Comparison of ENCODE assay signal across 16 cellular contexts in genomic region chr10:2081501-2081900, GRCh38.
DNase-seq lines count a peak whose midpoint lies in the region; ATAC-seq and TF ChIP-seq lines count a peak whose summit lies in the region.
"Had no signal": no experiment of that assay in that cellular context is flagged by ENCODE, and none has a peak within 500 bp of the region (broad histone marks: within the 10 kb centered on the region; RNA-seq: fewer than 3 reads in every experiment).

No MANE protein-coding gene starts in this region.

- no peaks in the 10 kb centered on the region for H3K4me1 ChIP-seq in mesendoderm (ENCODE audit: control insufficient read depth, low read depth, low read length)
- H3K4me1 ChIP-seq: colonic mucosa had no signal

- H2BK15ac ChIP-seq in mesendoderm (replicated peaks; ENCODE audit: low read depth): no peak overlapping the region

- H4K5ac ChIP-seq in mesendoderm (ENCODE audit: low read length): no peak overlapping the region

- H3K9me3 Mint-ChIP-seq in chondrocyte (ENCODE audit: low read depth): no peaks in the 10 kb centered on the region
- H3K9me3 Mint-ChIP-seq: stimulated activated naive B cell treated with anti-CD40 and anti-IgM and Interleukin-4, amounts not matched to agents 10 μg/mL and 1 μg/mL and 100 μg/mL, for 72 hours had no signal

- no peak overlapping the region for H3K18ac ChIP-seq in mesendoderm (ENCODE audit: low read length)

- no peaks in the 10 kb centered on the region for H3K36me3 Mint-ChIP-seq in chondrocyte (ENCODE audit: low read depth)
- H3K36me3 Mint-ChIP-seq: stimulated activated naive B cell treated with anti-CD40 and anti-IgM and Interleukin-4, amounts not matched to agents 10 μg/mL and 1 μg/mL and 100 μg/mL, for 72 hours had no signal

- no CpG with 5 or more reads among the region's 3 CpGs for WGBS in mesendoderm (ENCODE audit: extremely low coverage, insufficient coverage, low lambda C conversion rate)

- H3K27me3 Mint-ChIP-seq in chondrocyte (ENCODE audit: low read depth): peaks cover 5% of the 10 kb centered on the region

- no peak overlapping the region for H3K4me3 Mint-ChIP-seq in chondrocyte (ENCODE audit: unreplicated experiment)
- H3K4me3 Mint-ChIP-seq: stimulated activated naive B cell treated with anti-CD40 and anti-IgM and Interleukin-4, amounts not matched to agents 10 μg/mL and 1 μg/mL and 100 μg/mL, for 72 hours had no signal

- H3K36me3 ChIP-seq in mesendoderm (ENCODE audit: control insufficient read depth, insufficient read depth, low read length): no peaks in the 10 kb centered on the region
- H3K36me3 ChIP-seq: colonic mucosa, MG63 had no signal

- H2BK120ac ChIP-seq in mesendoderm (ENCODE audit: low read depth, low read length): no peak overlapping the region

- H3K4ac ChIP-seq in mesendoderm (ENCODE audit: low read depth, low read length): no peak overlapping the region

- ATAC-seq in GM18508 (IDR thresholded peaks at IDR 0.05; ENCODE audit: insufficient read depth, unreplicated experiment) (peak; percentile 31), HG02981 (IDR thresholded peaks at IDR 0.05; ENCODE audit: unreplicated experiment) (peak; percentile 65), HG03175 (IDR thresholded peaks at IDR 0.05; ENCODE audit: unreplicated experiment) (no peak), HG02642 (IDR thresholded peaks at IDR 0.05; ENCODE audit: poor library complexity, unreplicated experiment) (no peak)
- ATAC-seq: stimulated activated naive B cell treated with anti-CD40 and anti-IgM and Interleukin-4, amounts not matched to agents 10 μg/mL and 1 μg/mL and 100 μg/mL, for 72 hours had no signal

- H3K79me1 ChIP-seq in mesendoderm (ENCODE audit: low read length): no peaks in the 10 kb centered on the region

- no peak overlapping the region for H2BK5ac ChIP-seq in mesendoderm (ENCODE audit: low read length)

- no peaks in the 10 kb centered on the region for H3K27me3 ChIP-seq in mesendoderm (ENCODE audit: insufficient read depth, low read length, poor library complexity)
- H3K27me3 ChIP-seq: colonic mucosa, MG63 had no signal

- peaks cover 13% of the 10 kb centered on the region for H3K4me1 Mint-ChIP-seq in chondrocyte (ENCODE audit: low read depth)

- H2AK5ac ChIP-seq in mesendoderm (ENCODE audit: low read length): no peak overlapping the region

- no peak overlapping the region for H3K27ac Mint-ChIP-seq in chondrocyte (ENCODE audit: unreplicated experiment)
- H3K27ac Mint-ChIP-seq: stimulated activated naive B cell treated with anti-CD40 and anti-IgM and Interleukin-4, amounts not matched to agents 10 μg/mL and 1 μg/mL and 100 μg/mL, for 72 hours had no signal

- H3K23ac ChIP-seq in mesendoderm (ENCODE audit: low read length): no peak overlapping the region

- H3K79me2 ChIP-seq in mesendoderm (ENCODE audit: control insufficient read depth, insufficient read depth, low read length): no peaks in the 10 kb centered on the region

- no peak overlapping the region for H3K4me2 ChIP-seq in mesendoderm (ENCODE audit: low read length)

- TF ChIP-seq CTCF in chondrocyte (IDR thresholded peaks at IDR 0.05) (peak; percentile 32), coronary artery (IDR thresholded peaks at IDR 0.05) (no peak)

- H3K56ac ChIP-seq in mesendoderm (ENCODE audit: low read length): no peak overlapping the region

- H4K8ac ChIP-seq in mesendoderm (ENCODE audit: low read depth, low read length): no peak overlapping the region

- H3K9ac ChIP-seq in mesendoderm (ENCODE audit: low read length): no peak overlapping the region

- no peak overlapping the region for H3K4me3 ChIP-seq in mesendoderm (ENCODE audit: low read length)
- no peak overlapping the region for H3K4me3 ChIP-seq in coronary artery
- H3K4me3 ChIP-seq: colonic mucosa, MG63 had no signal

- DNase-seq in chondrocyte (ENCODE audit: low spot score): no peak
- DNase-seq in mesendoderm: peak; percentile 69
- DNase-seq in coronary artery (ENCODE audit: low spot score): no peak
- no peak for DNase-seq in T-helper 9 cell
- DNase-seq: activated CD4-positive, CD25-positive, alpha-beta regulatory T cell treated with anti-CD3 and anti-CD28 coated beads, Interleukin-2, amount 50 U/mL, for 72 hours; colonic mucosa; DMS53; MG63; NCI-H2171; NK-92 treated with Interleukin-12 subunit alpha and Interleukin-12 subunit beta, amount 100 ng/mL, for 24 hours; stimulated activated CD4-positive, alpha-beta T cell treated with anti-CD3 and anti-CD28 coated beads, Interleukin-2, amount 100 ng/mL, for 48 hours; stimulated activated naive B cell treated with anti-CD40 and anti-IgM and Interleukin-4, amounts not matched to agents 10 μg/mL and 1 μg/mL and 100 μg/mL, for 72 hours had no signal

- no peak overlapping the region for H3K27ac ChIP-seq in mesendoderm (ENCODE audit: low read depth, low read length)
- no peak overlapping the region for H3K27ac ChIP-seq in coronary artery
- H3K27ac ChIP-seq: colonic mucosa had no signal

Comparison
In these comparisons a context has a peak if more than half of its experiments do, and no peak if none do; other contexts are left out.
1. ATAC-seq: peak in GM18508 (single experiment) and HG02981 (single experiment); none in HG03175 (single experiment) and HG02642 (single experiment).